ENCODE assay signal across 37 cellular contexts in the genomic region with DNA sequence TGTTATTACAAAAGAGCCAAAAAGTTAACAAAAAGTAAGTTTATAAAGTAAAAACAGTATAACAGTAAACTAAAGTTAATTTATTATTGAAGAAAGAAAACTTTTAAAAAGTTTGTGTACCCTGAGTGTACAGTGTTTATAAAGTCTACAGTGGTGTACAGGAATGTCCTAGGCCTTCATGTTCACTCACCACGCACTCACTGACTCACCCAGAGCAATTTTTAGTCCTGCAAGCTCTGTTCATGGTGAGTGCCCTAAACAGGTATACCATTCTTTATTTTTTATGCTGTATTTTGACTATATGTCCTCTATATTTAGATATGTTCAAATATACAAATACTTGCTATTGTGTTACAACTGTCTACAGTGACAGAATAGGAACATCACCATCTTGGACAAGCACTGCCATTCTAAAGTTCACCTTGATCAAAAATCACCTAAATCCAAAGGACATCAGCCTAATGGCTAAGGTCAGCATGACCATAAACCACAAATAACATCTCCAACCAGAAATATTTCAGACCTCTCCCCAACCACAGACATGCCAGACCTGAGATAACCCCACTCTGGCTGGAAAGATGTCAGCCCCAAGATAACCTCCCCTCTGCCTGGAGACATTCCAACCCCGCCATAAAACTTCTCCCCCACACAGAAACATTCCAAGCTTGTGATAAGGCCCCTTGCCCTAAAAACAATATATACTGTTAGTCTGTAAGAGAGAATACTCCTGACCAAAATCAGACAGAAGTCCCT. TPM values are rescaled to one million over a fixed set of nuclear protein-coding genes. Genes with fewer than 3 reads are reported as not detected.
DNase-seq lines count a peak whose midpoint lies in the region; ATAC-seq and TF ChIP-seq lines count a peak whose summit lies in the region.
"Had no signal": no experiment of that assay in that cellular context is flagged by ENCODE, and none has a peak within 500 bp of the region (broad histone marks: within the 10 kb centered on the region; RNA-seq: fewer than 3 reads in every experiment).

No MANE protein-coding gene starts in this region.

- no peak overlapping the region for H3K4me3 Mint-ChIP-seq in Calu3 (ENCODE audit: low read depth, unreplicated experiment)
- no peak overlapping the region for H3K4me3 Mint-ChIP-seq in CD8-positive, alpha-beta memory T cell
- no peak overlapping the region for H3K4me3 Mint-ChIP-seq in activated CD8-positive, alpha-beta T cell treated with anti-CD3 and anti-CD28 coated beads, Interleukin-2, amount 10 ng/mL, durations not matched to agents 7 days and 5 days
- H3K4me3 Mint-ChIP-seq: activated naive CD4-positive, alpha-beta T cell treated with anti-CD3 and anti-CD28 coated beads, Interleukin-2, amount 50 U/mL, for 24 hours; central memory CD8-positive, alpha-beta T cell; dendritic cell treated with granulocyte-macrophage colony-stimulating factor and Interleukin-4, amounts not matched to agents 40 ng/mL and 50 ng/mL, for 4 days; endodermal cell; naive B cell had no signal

- H2BK5ac ChIP-seq in mesendoderm (ENCODE audit: low read length) = no peak overlapping the region

- H3K56ac ChIP-seq in mesendoderm (ENCODE audit: low read length) = no peak overlapping the region

- CTCF ChIA-PET in Calu3 (lab: Charles Lee) = no interaction called here
- CTCF ChIA-PET in CD8-positive, alpha-beta memory T cell (lab: Charles Lee) = interaction anchor here (1.0 to 2.6 kb wide), 2 partner anchors 9 to 11 kb away, joined by 3 to 11 read pairs; no protein-coding TSS in a partner anchor
- CTCF ChIA-PET in activated CD8-positive, alpha-beta T cell treated with anti-CD3 and anti-CD28 coated beads, Interleukin-2, amount 10 ng/mL, durations not matched to agents 7 days and 5 days (lab: Charles Lee) = no interaction called here

- H2AFZ ChIP-seq in GM23248 = no peak overlapping the region

- DNase-seq in GM23248 (peak; percentile 5), SW480 (ENCODE audit: low spot score) (peak; percentile 17), fibroblast of mammary gland (ENCODE audit: low read depth) (peak; percentile 17), mesendoderm (no peak), Calu3 (no peak), erythroblast (lab: John Stamatoyannopoulos, UW) (no peak)
- DNase-seq in CD8-positive, alpha-beta memory T cell = no peak
- no peak for DNase-seq in activated CD8-positive, alpha-beta T cell treated with anti-CD3 and anti-CD28 coated beads, Interleukin-2, amount 10 ng/mL, durations not matched to agents 7 days and 5 days
- DNase-seq: activated CD4-positive, alpha-beta T cell treated with anti-CD3 and anti-CD28 coated beads for 48 hours; anterior cingulate cortex; DMS 273 treated with DMSO at 0.1 percent for 48 hours; endodermal cell; hippocampal formation; Kasumi-1; left lung; naive B cell; NCI-H1048; NCI-H446; NCI-H748 treated with DMSO at 0.1 percent for 48 hours; Peyer's patch; SIG-M5; stimulated activated CD4-positive, alpha-beta T cell treated with anti-CD3 and anti-CD28 coated beads, Interleukin-4, amount 100 ng/mL, for 4 hours; T-helper 9 cell; tibial artery had no signal

- no peaks in the 10 kb centered on the region for H3K9me2 ChIP-seq in GM23248 (ENCODE audit: insufficient read depth)

- H3K36me3 ChIP-seq in GM23248 (ENCODE audit: low read depth) (no peaks in the 10 kb centered on the region), mesendoderm (ENCODE audit: control insufficient read depth, insufficient read depth, low read length) (no peaks in the 10 kb centered on the region)
- H3K36me3 ChIP-seq in CD8-positive, alpha-beta memory T cell (ENCODE audit: insufficient read depth, low read length) = no peaks in the 10 kb centered on the region
- H3K36me3 ChIP-seq: HAP-1, left lung, neutrophil, Peyer's patch, tibial artery had no signal

- WGBS in GM23248 (ENCODE audit: low coverage in 1 of 2, low lambda C conversion rate in 2 of 2, missing lambda C conversion rate in 2 of 2), 2 experiments = 67% methylated on average over 2 of the region's 2 CpGs
- no CpG with 5 or more reads among the region's 2 CpGs for WGBS in mesendoderm (ENCODE audit: extremely low coverage, insufficient coverage, low lambda C conversion rate)

- peak overlapping the region; percentile 38 for H2BK120ac ChIP-seq in mesendoderm (ENCODE audit: low read depth, low read length)

- no peak overlapping the region for H4K8ac ChIP-seq in mesendoderm (ENCODE audit: low read depth, low read length)

- no peaks in the 10 kb centered on the region for H3K79me1 ChIP-seq in mesendoderm (ENCODE audit: low read length)

- TF ChIP-seq POLR2A in erythroblast (IDR thresholded peaks at IDR 0.05; ENCODE audit: low read length) = no peak

- no peak overlapping the region for H3K27ac ChIP-seq in GM23248
- H3K27ac ChIP-seq in mesendoderm (ENCODE audit: low read depth, low read length) = no peak overlapping the region
- H3K27ac ChIP-seq in CD8-positive, alpha-beta memory T cell (ENCODE audit: low read depth, low read length) = no peak overlapping the region
- H3K27ac ChIP-seq: A549, left lung, neutrophil, Peyer's patch, tibial artery had no signal

- no peak overlapping the region for H3K4ac ChIP-seq in mesendoderm (ENCODE audit: low read depth, low read length)

- H3K27me3 ChIP-seq in GM23248 (replicated peaks; ENCODE audit: insufficient read depth) = peaks cover 14% of the 10 kb centered on the region; the same call in 1 of the 2 replicates
- no peaks in the 10 kb centered on the region for H3K27me3 ChIP-seq in mesendoderm (ENCODE audit: insufficient read depth, low read length, poor library complexity)
- no peaks in the 10 kb centered on the region for H3K27me3 ChIP-seq in CD8-positive, alpha-beta memory T cell (ENCODE audit: insufficient read depth, low read length, poor library complexity, severe bottlenecking)
- H3K27me3 ChIP-seq: neutrophil, Peyer's patch, tibial artery had no signal

- no peak for ATAC-seq in activated CD8-positive, alpha-beta T cell treated with anti-CD3 and anti-CD28 coated beads, Interleukin-2, amount 10 ng/mL, durations not matched to agents 7 days and 5 days
- ATAC-seq: A549, esophagus mucosa, HepG2, left lung, sciatic nerve had no signal

- H3K18ac ChIP-seq in mesendoderm (ENCODE audit: low read length) = no peak overlapping the region

- no peak overlapping the region for H2BK15ac ChIP-seq in mesendoderm (replicated peaks; ENCODE audit: low read depth)

- H2AK5ac ChIP-seq in mesendoderm (ENCODE audit: low read length) = no peak overlapping the region

- in situ Hi-C loops in GM23248 (cut with MboI) = no loop called here

- H3K4me1 ChIP-seq in GM23248 (ENCODE audit: insufficient read depth) (no peaks in the 10 kb centered on the region), mesendoderm (ENCODE audit: control insufficient read depth, low read depth, low read length) (no peaks in the 10 kb centered on the region)
- H3K4me1 ChIP-seq in CD8-positive, alpha-beta memory T cell (ENCODE audit: insufficient read depth, low read length) = no peaks in the 10 kb centered on the region
- H3K4me1 ChIP-seq: A549, left lung, Peyer's patch, tibial artery had no signal

- intact Hi-C loops in Calu3 (cut with micrococcal nuclease; ENCODE audit: unreplicated experiment) = no loop called here

- no peak overlapping the region for H3K4me2 ChIP-seq in GM23248 (ENCODE audit: unreplicated experiment)
- H3K4me2 ChIP-seq in mesendoderm (ENCODE audit: low read length) = no peak overlapping the region
- H3K4me2 ChIP-seq: A549 had no signal

- H3K4me3 ChIP-seq in GM23248 (no peak overlapping the region), fibroblast of mammary gland (ENCODE audit: control insufficient read depth, low read depth, low read length) (no peak overlapping the region), mesendoderm (ENCODE audit: low read length) (no peak overlapping the region)
- no peak overlapping the region for H3K4me3 ChIP-seq in CD8-positive, alpha-beta memory T cell (ENCODE audit: low read length)
- H3K4me3 ChIP-seq: A549, HAP-1, left lung, Peyer's patch, tibial artery had no signal

- H3K9me3 ChIP-seq in GM23248 (ENCODE audit: low read depth) = no peaks in the 10 kb centered on the region
- no peaks in the 10 kb centered on the region for H3K9me3 ChIP-seq in CD8-positive, alpha-beta memory T cell (ENCODE audit: low read length)
- H3K9me3 ChIP-seq: HAP-1, neutrophil had no signal

- TF ChIP-seq CTCF in fibroblast of mammary gland (conservative IDR thresholded peaks at IDR 0.05; ENCODE audit: control insufficient read depth, insufficient read depth, low read depth, low read length) = no peak
- TF ChIP-seq CTCF in Calu3 (IDR thresholded peaks at IDR 0.05; ENCODE audit: unreplicated experiment) = no peak

- no peaks in the 10 kb centered on the region for H3K79me2 ChIP-seq in GM23248 (ENCODE audit: insufficient read depth)
- no peaks in the 10 kb centered on the region for H3K79me2 ChIP-seq in mesendoderm (ENCODE audit: control insufficient read depth, insufficient read depth, low read length)

- H4K20me1 ChIP-seq in GM23248 (ENCODE audit: insufficient read depth) = no peaks in the 10 kb centered on the region

- POLR2A ChIA-PET in CD8-positive, alpha-beta memory T cell (lab: Charles Lee) = no interaction called here
- POLR2A ChIA-PET in activated CD8-positive, alpha-beta T cell treated with anti-CD3 and anti-CD28 coated beads, Interleukin-2, amount 10 ng/mL, durations not matched to agents 7 days and 5 days (lab: Charles Lee) = no interaction called here

- H3K9me3 Mint-ChIP-seq in Calu3 (ENCODE audit: low read depth, unreplicated experiment) = peaks cover 4% of the 10 kb centered on the region
- H3K9me3 Mint-ChIP-seq in CD8-positive, alpha-beta memory T cell = peaks cover 7 to 16% (median 12%) of the 10 kb centered on the region in 5 donors
- H3K9me3 Mint-ChIP-seq in activated CD8-positive, alpha-beta T cell treated with anti-CD3 and anti-CD28 coated beads, Interleukin-2, amount 10 ng/mL, durations not matched to agents 7 days and 5 days (ENCODE audit: insufficient read depth) = peaks cover 12% of the 10 kb centered on the region

- BruUV-seq in Calu3 (replicated peaks; lab: Mats Ljungman, UMichigan) = no TSS peak

- no peaks in the 10 kb centered on the region for H3K4me1 Mint-ChIP-seq in Calu3 (ENCODE audit: low read depth, unreplicated experiment)
- H3K4me1 Mint-ChIP-seq in CD8-positive, alpha-beta memory T cell = no peaks in the 10 kb centered on the region
- no peaks in the 10 kb centered on the region for H3K4me1 Mint-ChIP-seq in activated CD8-positive, alpha-beta T cell treated with anti-CD3 and anti-CD28 coated beads, Interleukin-2, amount 10 ng/mL, durations not matched to agents 7 days and 5 days (ENCODE audit: low read depth)
- H3K4me1 Mint-ChIP-seq: activated naive CD4-positive, alpha-beta T cell treated with anti-CD3 and anti-CD28 coated beads, Interleukin-2, amount 50 U/mL, for 24 hours; central memory CD8-positive, alpha-beta T cell; endodermal cell; naive B cell had no signal

- no peak overlapping the region for H3K27ac Mint-ChIP-seq in Calu3 (ENCODE audit: unreplicated experiment)
- no peak overlapping the region for H3K27ac Mint-ChIP-seq in CD8-positive, alpha-beta memory T cell
- no peak overlapping the region for H3K27ac Mint-ChIP-seq in activated CD8-positive, alpha-beta T cell treated with anti-CD3 and anti-CD28 coated beads, Interleukin-2, amount 10 ng/mL, durations not matched to agents 7 days and 5 days
- H3K27ac Mint-ChIP-seq: activated naive CD4-positive, alpha-beta T cell treated with anti-CD3 and anti-CD28 coated beads, Interleukin-2, amount 50 U/mL, for 24 hours; dendritic cell treated with granulocyte-macrophage colony-stimulating factor and Interleukin-4, amounts not matched to agents 40 ng/mL and 50 ng/mL, for 4 days; endodermal cell; naive B cell; progenitor cell of endocrine pancreas had no signal

- H3K27me3 Mint-ChIP-seq in Calu3 (ENCODE audit: unreplicated experiment) = peaks cover 46% of the 10 kb centered on the region
- peaks cover 18 to 54% of the 10 kb centered on the region in 2 donors for H3K27me3 Mint-ChIP-seq in CD8-positive, alpha-beta memory T cell
- H3K27me3 Mint-ChIP-seq in activated CD8-positive, alpha-beta T cell treated with anti-CD3 and anti-CD28 coated beads, Interleukin-2, amount 10 ng/mL, durations not matched to agents 7 days and 5 days (ENCODE audit: low read depth) = peaks cover 37% of the 10 kb centered on the region
- H3K27me3 Mint-ChIP-seq: progenitor cell of endocrine pancreas had no signal

- H3K9ac ChIP-seq in GM23248 (no peak overlapping the region), mesendoderm (ENCODE audit: low read length) (no peak overlapping the region)

- no peak overlapping the region for H3K23ac ChIP-seq in mesendoderm (ENCODE audit: low read length)

- H4K5ac ChIP-seq in mesendoderm (ENCODE audit: low read length) = no peak overlapping the region

- H3K36me3 Mint-ChIP-seq in Calu3 (ENCODE audit: insufficient read depth, unreplicated experiment) = no peaks in the 10 kb centered on the region
- peaks cover 0 to 7% (median 6%) of the 10 kb centered on the region in 3 donors for H3K36me3 Mint-ChIP-seq in CD8-positive, alpha-beta memory T cell
- no peaks in the 10 kb centered on the region for H3K36me3 Mint-ChIP-seq in activated CD8-positive, alpha-beta T cell treated with anti-CD3 and anti-CD28 coated beads, Interleukin-2, amount 10 ng/mL, durations not matched to agents 7 days and 5 days (ENCODE audit: low read depth)

- no peaks in the 10 kb centered on the region for H3F3A ChIP-seq in GM23248 (ENCODE audit: insufficient read depth)

RNA-seq across cellular contexts. Expression of gene AGXT2, which starts 56.1 kb away (rescaled TPM):
- total RNA-seq in GM23248 (2014; rRNA removed; shearing (Covaris generic)) = not detected in 2 replicates
- polyA plus RNA-seq in GM23248 (2016; fragmentation: Nextera tagmentation; extraction: Ambion mirVana) = not detected in 2 replicates
- polyA plus RNA-seq in mesendoderm (2013, experiment 1 of 2) = not detected
- not detected for polyA plus RNA-seq in mesendoderm (2013, experiment 2 of 2)
- total RNA-seq in Calu3 (2022) = not detected in 2 replicates
- total RNA-seq in CD8-positive, alpha-beta memory T cell = not detected
- not detected for polyA plus RNA-seq in CD8-positive, alpha-beta memory T cell
- not detected for total RNA-seq in activated CD8-positive, alpha-beta T cell treated with anti-CD3 and anti-CD28 coated beads, Interleukin-2, amount 10 ng/mL, durations not matched to agents 7 days and 5 days
- total RNA-seq: activated CD8-positive, alpha-beta memory T cell treated with anti-CD3 and anti-CD28 coated beads for 36 hours; endodermal cell; esophagus mucosa; G401; left lung; mesenteric fat pad; progenitor cell of endocrine pancreas; sciatic nerve had no signal
- polyA plus RNA-seq: A549 had no signal

Comparison
In these comparisons a context has a peak if more than half of its experiments do, and no peak if none do; other contexts are left out.
1. DNase-seq: peak in GM23248 (single experiment), SW480 (single experiment) and fibroblast of mammary gland (single experiment); none in mesendoderm (single experiment), Calu3 (single experiment), CD8-positive, alpha-beta memory T cell (0 of 5), erythroblast (0 of 2) and activated CD8-positive, alpha-beta T cell treated with anti-CD3 and anti-CD28 coated beads, Interleukin-2, amount 10 ng/mL, durations not matched to agents 7 days and 5 days (single experiment).